ENCODE assay signal across 28 cellular contexts in the genomic region with DNA sequence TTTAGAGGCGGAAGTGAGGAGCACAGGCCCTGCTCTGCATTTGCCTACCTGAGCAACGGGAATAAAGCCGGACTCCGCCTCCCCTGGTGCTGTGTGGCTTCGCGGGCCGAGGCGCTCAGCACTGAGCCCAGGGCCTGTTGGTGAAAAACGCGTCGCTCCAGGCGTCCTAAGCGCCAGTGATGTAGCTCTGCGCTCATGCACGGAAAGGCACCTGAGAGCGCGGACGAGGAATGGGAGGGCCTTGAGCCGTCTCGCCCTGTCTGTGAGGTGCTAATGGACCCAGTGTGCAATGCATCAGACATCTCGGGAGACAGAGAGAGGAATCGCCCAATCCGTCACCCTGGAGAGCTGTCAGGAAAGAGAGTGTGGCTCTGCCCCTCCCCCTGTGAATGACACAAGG. TPM values are rescaled to one million over a fixed set of nuclear protein-coding genes. Genes with fewer than 3 reads are reported as not detected.
DNase-seq lines count a peak whose midpoint lies in the region; ATAC-seq and TF ChIP-seq lines count a peak whose summit lies in the region.
"Had no signal": no experiment of that assay in that cellular context is flagged by ENCODE, and none has a peak within 500 bp of the region (broad histone marks: within the 10 kb centered on the region; RNA-seq: fewer than 3 reads in every experiment).

No MANE protein-coding gene starts in this region.

- no peak overlapping the region for H3K4me3 Mint-ChIP-seq in activated CD8-positive, alpha-beta memory T cell treated with anti-CD3 and anti-CD28 coated beads, Interleukin-2, amount 10 ng/mL, durations not matched to agents 7 days and 5 days
- H3K4me3 Mint-ChIP-seq: activated T-cell treated with anti-CD3 and anti-CD28 coated beads, Interleukin-2, amount 50 U/mL, for 72 hours; CD4-positive, alpha-beta T cell; IgD-negative memory B cell; memory B cell; stimulated activated naive CD8-positive, alpha-beta T cell treated with anti-CD3 and anti-CD28 coated beads, Interleukin-15, Interleukin-2, amounts not matched to agents 100 ng/mL and 50 ng/mL, for 24 hours had no signal

- H3K4me3 ChIP-seq in coronary artery (no peak overlapping the region), lower lobe of right lung (no peak overlapping the region), thyroid gland (replicated peaks in 1 of 3) (no peak overlapping the region)
- H3K4me3 ChIP-seq: A549, prostate gland, thoracic aorta, vagina had no signal

- H3K9me3 Mint-ChIP-seq in activated CD8-positive, alpha-beta memory T cell treated with anti-CD3 and anti-CD28 coated beads, Interleukin-2, amount 10 ng/mL, durations not matched to agents 7 days and 5 days (ENCODE audit: low read depth): no peaks in the 10 kb centered on the region
- H3K9me3 Mint-ChIP-seq: activated T-cell treated with anti-CD3 and anti-CD28 coated beads, Interleukin-2, amount 50 U/mL, for 72 hours; CD4-positive, alpha-beta T cell; IgD-negative memory B cell; memory B cell; stimulated activated naive CD8-positive, alpha-beta T cell treated with anti-CD3 and anti-CD28 coated beads, Interleukin-15, Interleukin-2, amounts not matched to agents 100 ng/mL and 50 ng/mL, for 24 hours had no signal

- ATAC-seq in Right ventricle myocardium inferior (no peak), left cardiac atrium (no peak), lower lobe of right lung (no peak)
- no peak for ATAC-seq in activated CD8-positive, alpha-beta memory T cell treated with anti-CD3 and anti-CD28 coated beads, Interleukin-2, amount 10 ng/mL, durations not matched to agents 7 days and 5 days
- ATAC-seq: A549; activated T-cell treated with anti-CD3 and anti-CD28 coated beads, Interleukin-2, amount 50 U/mL, for 72 hours had no signal

- H3K27ac Mint-ChIP-seq in activated CD8-positive, alpha-beta memory T cell treated with anti-CD3 and anti-CD28 coated beads, Interleukin-2, amount 10 ng/mL, durations not matched to agents 7 days and 5 days: no peak overlapping the region
- H3K27ac Mint-ChIP-seq: activated T-cell treated with anti-CD3 and anti-CD28 coated beads, Interleukin-2, amount 50 U/mL, for 72 hours; CD4-positive, alpha-beta T cell; memory B cell; stimulated activated naive CD8-positive, alpha-beta T cell treated with anti-CD3 and anti-CD28 coated beads, Interleukin-15, Interleukin-2, amounts not matched to agents 100 ng/mL and 50 ng/mL, for 24 hours had no signal

- no peaks in the 10 kb centered on the region for H3K36me3 Mint-ChIP-seq in activated CD8-positive, alpha-beta memory T cell treated with anti-CD3 and anti-CD28 coated beads, Interleukin-2, amount 10 ng/mL, durations not matched to agents 7 days and 5 days
- H3K36me3 Mint-ChIP-seq: IgD-negative memory B cell, memory B cell had no signal

- H3K27ac ChIP-seq in coronary artery (no peak overlapping the region), lower lobe of right lung (no peak overlapping the region), thyroid gland (no peak overlapping the region)
- H3K27ac ChIP-seq: A549, prostate gland, thoracic aorta, vagina had no signal

- TF ChIP-seq POLR2A in thyroid gland (IDR thresholded peaks at IDR 0.05): no peak

- intact Hi-C loops in Right ventricle myocardium inferior (cut with DNase I): no loop called here
- intact Hi-C loops in left cardiac atrium (cut with DNase I): no loop called here
- intact Hi-C loops in lower lobe of right lung (cut with DNase I): no loop called here
- intact Hi-C loops in thyroid gland (cut with DNase I): no loop called here

- H3K27me3 Mint-ChIP-seq in activated CD8-positive, alpha-beta memory T cell treated with anti-CD3 and anti-CD28 coated beads, Interleukin-2, amount 10 ng/mL, durations not matched to agents 7 days and 5 days: peaks cover 7% of the 10 kb centered on the region
- H3K27me3 Mint-ChIP-seq: CD4-positive, alpha-beta T cell; IgD-negative memory B cell; stimulated activated naive CD8-positive, alpha-beta T cell treated with anti-CD3 and anti-CD28 coated beads, Interleukin-15, Interleukin-2, amounts not matched to agents 100 ng/mL and 50 ng/mL, for 24 hours had no signal

- DNase-seq in Right ventricle myocardium inferior (ENCODE audit: missing footprints) (peak; percentile 34), left cardiac atrium (no peak), coronary artery (ENCODE audit: low spot score) (peak; percentile 58), lower lobe of right lung (peak; percentile 26), thyroid gland (no peak), T1000 (lab: John Stamatoyannopoulos, UW) (no peak)
- no peak for DNase-seq in activated CD8-positive, alpha-beta memory T cell treated with anti-CD3 and anti-CD28 coated beads, Interleukin-2, amount 10 ng/mL, durations not matched to agents 7 days and 5 days
- DNase-seq in stimulated activated naive CD4-positive, alpha-beta T cell (lab: John Stamatoyannopoulos, UW): no peak
- DNase-seq: activated CD8-positive, alpha-beta memory T cell treated with anti-CD3 and anti-CD28 coated beads for 24 hours; activated naive CD4-positive, alpha-beta T cell treated with Interleukin-2 at 50 U/mL for 16 hours; activated T-cell treated with anti-CD3 and anti-CD28 coated beads, Interleukin-2, amount 50 U/mL, for 72 hours; AML-193; amygdala; CD4-positive, alpha-beta T cell; effector CD8-positive, alpha-beta T cell; GOT3; head of caudate nucleus; NCI-H1092; NCI-H2029; NCI-H526 treated with DMSO at 0.1 percent for 48 hours; SIG-M5 had no signal

- TF ChIP-seq CTCF in coronary artery (IDR thresholded peaks at IDR 0.05) (no peak), lower lobe of right lung (IDR thresholded peaks at IDR 0.05) (no peak), thyroid gland (IDR thresholded peaks at IDR 0.05) (no peak)

- H3K4me1 Mint-ChIP-seq in activated CD8-positive, alpha-beta memory T cell treated with anti-CD3 and anti-CD28 coated beads, Interleukin-2, amount 10 ng/mL, durations not matched to agents 7 days and 5 days: peaks cover 9% of the 10 kb centered on the region

- H3K4me1 ChIP-seq in lower lobe of right lung (peaks cover 47% of the 10 kb centered on the region), thyroid gland (peaks cover 15 to 23% of the 10 kb centered on the region in 2 donors)

- CTCF ChIA-PET in activated CD8-positive, alpha-beta memory T cell treated with anti-CD3 and anti-CD28 coated beads, Interleukin-2, amount 10 ng/mL, durations not matched to agents 7 days and 5 days (lab: Charles Lee): interaction anchor here (1.4 to 1.9 kb wide), 2 partner anchors 16 to 68 kb away, joined by 4 to 5 read pairs; no protein-coding TSS in a partner anchor

- H3K36me3 ChIP-seq in lower lobe of right lung (no peaks in the 10 kb centered on the region), thyroid gland (no peaks in the 10 kb centered on the region)
- H3K36me3 ChIP-seq: prostate gland, thoracic aorta, vagina had no signal

- H3K27me3 ChIP-seq in lower lobe of right lung (ENCODE audit: low read depth) (no peaks in the 10 kb centered on the region), thyroid gland (no peaks in the 10 kb centered on the region)
- H3K27me3 ChIP-seq: vagina had no signal

- H3K9me3 ChIP-seq in lower lobe of right lung (peaks cover 4% of the 10 kb centered on the region), thyroid gland (no peaks in the 10 kb centered on the region)
- H3K9me3 ChIP-seq: A549, prostate gland, vagina had no signal

- WGBS in thyroid gland, 2 donors: 81 to 86% methylated on average over 22 to 23 of the region's 23 CpGs

RNA-seq across cellular contexts. Expression of a gene that starts 17.2 kb away (rescaled TPM):
- total RNA-seq in Right ventricle myocardium inferior (7.7 TPM), left cardiac atrium (10 to 100 TPM in 1 of 2 donors, 1 to 10 TPM in 1; 8.6 to 12.0 TPM), lower lobe of right lung (45.6 TPM), thyroid gland (10 to 100 TPM in 2 of 4 donors, 1 to 10 TPM in 2; 6.9 to 18.6 (median 9.1) TPM)
- 100 to 1,000 TPM; 264 to 377 TPM for total RNA-seq in activated CD8-positive, alpha-beta memory T cell treated with anti-CD3 and anti-CD28 coated beads, Interleukin-2, amount 10 ng/mL, durations not matched to agents 7 days and 5 days

Comparison
In these comparisons a context has a peak if more than half of its experiments do, and no peak if none do; other contexts are left out.
1. DNase-seq: peak in Right ventricle myocardium inferior (single experiment), coronary artery (single experiment) and lower lobe of right lung (single experiment); none in left cardiac atrium (single experiment), activated CD8-positive, alpha-beta memory T cell treated with anti-CD3 and anti-CD28 coated beads, Interleukin-2, amount 10 ng/mL, durations not matched to agents 7 days and 5 days (single experiment), stimulated activated naive CD4-positive, alpha-beta T cell (0 of 6), thyroid gland (0 of 2) and T1000 (single experiment).